24 cellular contexts compared by ENCODE assay signal in genomic region chr16:29126621-29127020, GRCh38.
DNase-seq lines count a peak whose midpoint lies in the region; ATAC-seq and TF ChIP-seq lines count a peak whose summit lies in the region.
"Had no signal": no experiment of that assay in that cellular context is flagged by ENCODE, and none has a peak within 500 bp of the region (broad histone marks: within the 10 kb centered on the region; RNA-seq: fewer than 3 reads in every experiment).

No MANE protein-coding gene starts in this region.

- intact Hi-C loops in CD14-positive monocyte (cut with micrococcal nuclease): no loop called here
- intact Hi-C loops in naive thymus-derived CD4-positive, alpha-beta T cell (cut with micrococcal nuclease): no loop called here

- CTCF ChIA-PET in activated CD4-positive, alpha-beta T cell treated with anti-CD3 and anti-CD28 coated beads, Interleukin-2, amount 10 ng/mL, durations not matched to agents 7 days and 5 days (lab: Charles Lee): no interaction called here
- CTCF ChIA-PET in naive thymus-derived CD4-positive, alpha-beta T cell (lab: Charles Lee): no interaction called here

- no peak overlapping the region for H3K27ac ChIP-seq in naive thymus-derived CD4-positive, alpha-beta T cell (ENCODE audit: low read depth, low read length)
- H3K27ac ChIP-seq: tibial nerve had no signal

- H3K27me3 ChIP-seq in naive thymus-derived CD4-positive, alpha-beta T cell (ENCODE audit: control insufficient read depth in 2 of 2, insufficient read depth in 2 of 2, low read length in 2 of 2): no peaks in the 10 kb centered on the region
- H3K27me3 ChIP-seq: heart left ventricle, tibial nerve had no signal

- no peak for TF ChIP-seq CTCF in CD14-positive monocyte (IDR thresholded peaks at IDR 0.05)

- H3K4me1 Mint-ChIP-seq in activated CD4-positive, alpha-beta T cell treated with anti-CD3 and anti-CD28 coated beads, Interleukin-2, amount 10 ng/mL, durations not matched to agents 7 days and 5 days: peaks cover 14% of the 10 kb centered on the region
- H3K4me1 Mint-ChIP-seq in CD14-positive monocyte: peaks cover 53% of the 10 kb centered on the region
- H3K4me1 Mint-ChIP-seq in central memory CD8-positive, alpha-beta T cell: peaks cover 37% of the 10 kb centered on the region
- peaks cover 0 to 23% (median 12%) of the 10 kb centered on the region in 7 donors for H3K4me1 Mint-ChIP-seq in naive thymus-derived CD4-positive, alpha-beta T cell
- H3K4me1 Mint-ChIP-seq: WTC11 had no signal

- POLR2A ChIA-PET in activated CD4-positive, alpha-beta T cell treated with anti-CD3 and anti-CD28 coated beads, Interleukin-2, amount 10 ng/mL, durations not matched to agents 7 days and 5 days (lab: Charles Lee): no interaction called here
- POLR2A ChIA-PET in naive thymus-derived CD4-positive, alpha-beta T cell (lab: Charles Lee): interaction anchor here (0.6 kb wide), 1 partner anchor 296 kb away, joined by 3 read pairs; no protein-coding TSS in a partner anchor

- no peaks in the 10 kb centered on the region for H3K4me1 ChIP-seq in naive thymus-derived CD4-positive, alpha-beta T cell (ENCODE audit: control insufficient read depth in 2 of 2, insufficient read depth in 2 of 2, low read length in 2 of 2)

- no peak for ATAC-seq in central memory CD8-positive, alpha-beta T cell (replicated peaks; ENCODE audit: extremely low read depth, poor library complexity, severe bottlenecking)
- ATAC-seq in naive thymus-derived CD4-positive, alpha-beta T cell: no peak
- no peak for ATAC-seq in GM18519 (IDR thresholded peaks at IDR 0.05; ENCODE audit: low FRiP score, unreplicated experiment)
- ATAC-seq: WTC11 had no signal

- H3K36me3 ChIP-seq in naive thymus-derived CD4-positive, alpha-beta T cell (ENCODE audit: control insufficient read depth in 2 of 3, insufficient read depth in 3 of 3, low read length in 3 of 3): no peaks in the 10 kb centered on the region

- H3K9me3 Mint-ChIP-seq in activated CD4-positive, alpha-beta T cell treated with anti-CD3 and anti-CD28 coated beads, Interleukin-2, amount 10 ng/mL, durations not matched to agents 7 days and 5 days: no peaks in the 10 kb centered on the region
- no peaks in the 10 kb centered on the region for H3K9me3 Mint-ChIP-seq in CD14-positive monocyte
- H3K9me3 Mint-ChIP-seq in central memory CD8-positive, alpha-beta T cell: no peaks in the 10 kb centered on the region
- H3K9me3 Mint-ChIP-seq in naive thymus-derived CD4-positive, alpha-beta T cell: no peaks in the 10 kb centered on the region
- H3K9me3 Mint-ChIP-seq: WTC11 had no signal

- H3K4me3 ChIP-seq in naive thymus-derived CD4-positive, alpha-beta T cell (ENCODE audit: low read length): no peak overlapping the region
- H3K4me3 ChIP-seq: tibial nerve had no signal

- H3K36me3 Mint-ChIP-seq in activated CD4-positive, alpha-beta T cell treated with anti-CD3 and anti-CD28 coated beads, Interleukin-2, amount 10 ng/mL, durations not matched to agents 7 days and 5 days (ENCODE audit: low read depth): peaks cover 3% of the 10 kb centered on the region
- peaks cover 33 to 54% of the 10 kb centered on the region in 2 donors for H3K36me3 Mint-ChIP-seq in CD14-positive monocyte
- peaks cover 27% of the 10 kb centered on the region for H3K36me3 Mint-ChIP-seq in central memory CD8-positive, alpha-beta T cell (ENCODE audit: insufficient read depth)
- peaks cover 0 to 33% (median 0%) of the 10 kb centered on the region in 5 donors for H3K36me3 Mint-ChIP-seq in naive thymus-derived CD4-positive, alpha-beta T cell
- H3K36me3 Mint-ChIP-seq: WTC11 had no signal

- DNase-seq in activated CD4-positive, alpha-beta T cell treated with anti-CD3 and anti-CD28 coated beads, Interleukin-2, amount 10 ng/mL, durations not matched to agents 7 days and 5 days: no peak
- DNase-seq in activated CD4-positive, alpha-beta T cell treated with anti-CD3 and anti-CD28 coated beads, Interleukin-2, amount 50 U/mL, for 48 hours: no peak
- no peak for DNase-seq in CD14-positive monocyte (ENCODE audit: low spot score)
- no peak for DNase-seq in central memory CD8-positive, alpha-beta T cell (ENCODE audit: low spot score in 2 of 2)
- DNase-seq in naive thymus-derived CD4-positive, alpha-beta T cell: no peak
- DNase-seq in mucosa of gallbladder (ENCODE audit: low spot score): no peak
- DNase-seq in LoVo (ENCODE audit: low spot score): no peak
- DNase-seq: activated CD4-positive, alpha-beta T cell treated with anti-CD3 and anti-CD28 coated beads, Interleukin-2, amount 50 U/mL, for 4 hours; amygdala; COR-L47; effector memory CD4-positive, alpha-beta T cell; erythroblast; IMR-90; mammary epithelial cell; NCI-H1048; NCI-H1694 treated with DMSO at 0.1 percent for 48 hours; NCI-H510A treated with DMSO at 0.1 percent for 48 hours; small intestine; stimulated activated CD4-positive, alpha-beta T cell treated with anti-CD3 and anti-CD28 coated beads, Interleukin-1b, Interleukin-23, amount 100 ng/mL, for 48 hours; stimulated activated CD8-positive, alpha-beta memory T cell treated with anti-CD3 and anti-CD28 coated beads, Interleukin-4, amount 100 ng/mL, for 48 hours had no signal

- no peaks in the 10 kb centered on the region for H3K27me3 Mint-ChIP-seq in activated CD4-positive, alpha-beta T cell treated with anti-CD3 and anti-CD28 coated beads, Interleukin-2, amount 10 ng/mL, durations not matched to agents 7 days and 5 days
- H3K27me3 Mint-ChIP-seq in CD14-positive monocyte (ENCODE audit: low read depth in 3 of 3): no peaks in the 10 kb centered on the region
- H3K27me3 Mint-ChIP-seq in central memory CD8-positive, alpha-beta T cell: no peaks in the 10 kb centered on the region
- no peaks in the 10 kb centered on the region for H3K27me3 Mint-ChIP-seq in naive thymus-derived CD4-positive, alpha-beta T cell

- H3K9me3 ChIP-seq in naive thymus-derived CD4-positive, alpha-beta T cell (ENCODE audit: control insufficient read depth in 2 of 3, low read length in 3 of 3): no peaks in the 10 kb centered on the region
- H3K9me3 ChIP-seq: heart left ventricle, tibial nerve had no signal

- H3K27ac Mint-ChIP-seq in activated CD4-positive, alpha-beta T cell treated with anti-CD3 and anti-CD28 coated beads, Interleukin-2, amount 10 ng/mL, durations not matched to agents 7 days and 5 days: peak overlapping the region; percentile 81
- peak overlapping the region; percentile 93 to 97 (median 97) for H3K27ac Mint-ChIP-seq in CD14-positive monocyte
- peak overlapping the region; percentile 76 for H3K27ac Mint-ChIP-seq in central memory CD8-positive, alpha-beta T cell (ENCODE audit: low read depth)
- peak overlapping the region in 5 of 9 donors; percentile 39 to 97 (median 80) for H3K27ac Mint-ChIP-seq in naive thymus-derived CD4-positive, alpha-beta T cell
- H3K27ac Mint-ChIP-seq: WTC11 had no signal

- H3K4me3 Mint-ChIP-seq in activated CD4-positive, alpha-beta T cell treated with anti-CD3 and anti-CD28 coated beads, Interleukin-2, amount 10 ng/mL, durations not matched to agents 7 days and 5 days: no peak overlapping the region
- peak overlapping the region; percentile 73 to 80 for H3K4me3 Mint-ChIP-seq in CD14-positive monocyte
- H3K4me3 Mint-ChIP-seq in central memory CD8-positive, alpha-beta T cell: no peak overlapping the region
- peak overlapping the region in 7 of 10 donors; percentile 7 to 84 (median 58) for H3K4me3 Mint-ChIP-seq in naive thymus-derived CD4-positive, alpha-beta T cell
- H3K4me3 Mint-ChIP-seq: WTC11 had no signal

Comparison
In these comparisons a context has a peak if more than half of its experiments do, and no peak if none do; other contexts are left out.
1. H3K4me3 Mint-ChIP-seq: peak in CD14-positive monocyte (2 of 2) and naive thymus-derived CD4-positive, alpha-beta T cell (7 of 10); none in activated CD4-positive, alpha-beta T cell treated with anti-CD3 and anti-CD28 coated beads, Interleukin-2, amount 10 ng/mL, durations not matched to agents 7 days and 5 days (single experiment) and central memory CD8-positive, alpha-beta T cell (single experiment).
2. Peak in every context shown above with its lines, with median percentiles within 50 percentile points of each other: H3K27ac Mint-ChIP-seq.